24 cellular contexts compared by ENCODE assay signal in genomic region chr14:33580221-33580749, GRCh38.
"Had no signal": no experiment of that assay in that cellular context is flagged by ENCODE, and none has a peak within 500 bp of the region (broad histone marks: within the 10 kb centered on the region; RNA-seq: fewer than 3 reads in every experiment).

No MANE protein-coding gene starts in this region.

- H3K27ac ChIP-seq: left ventricle myocardium inferior, right atrium auricular region, right lobe of liver, stomach, suprapubic skin, thoracic aorta, tibial artery, vagina had no signal

- DNase-seq: head of caudate nucleus; hippocampal formation; kidney glomerular epithelial cell; left cardiac atrium; left ventricle myocardium inferior; mesendoderm; naive thymus-derived CD4-positive, alpha-beta T cell; nucleus accumbens; right lobe of liver; stimulated activated CD4-positive, alpha-beta T cell treated with anti-CD3 and anti-CD28 coated beads, Interleukin-12 subunit alpha, Interleukin-12 subunit beta, amount 100 ng/mL, for 4 hours; stimulated activated CD4-positive, alpha-beta T cell treated with anti-CD3 and anti-CD28 coated beads, Interleukin-15, amount 100 ng/mL, for 24 hours; stimulated activated CD4-positive, alpha-beta T cell treated with anti-CD3 and anti-CD28 coated beads, Interleukin-2, amount 100 ng/mL, for 24 hours; stimulated activated CD4-positive, alpha-beta T cell treated with anti-CD3 and anti-CD28 coated beads, Interleukin-4, amount 100 ng/mL, for 1 hour; stimulated activated naive B cell treated with anti-CD40 and anti-IgM and Interleukin-4, amounts not matched to agents 10 μg/mL and 1 μg/mL and 100 μg/mL, for 72 hours; stimulated activated naive CD8-positive, alpha-beta T cell treated with anti-CD3 and anti-CD28 coated beads, Interleukin-15, Interleukin-2, amounts not matched to agents 100 U/mL and 50 U/mL, for 24 hours; stomach; tibial artery had no signal

- ATAC-seq: left cardiac atrium; naive thymus-derived CD4-positive, alpha-beta T cell; natural killer cell treated with Interleukin-12 subunit alpha and Interleukin-12 subunit beta and Interleukin-15 and Interleukin-18, amount 100 ng/mL, for 72 hours; right lobe of liver; stimulated activated naive B cell treated with anti-CD40 and anti-IgM and Interleukin-4, amounts not matched to agents 10 μg/mL and 1 μg/mL and 100 μg/mL, for 72 hours; stimulated activated naive CD8-positive, alpha-beta T cell treated with anti-CD3 and anti-CD28 coated beads, Interleukin-15, Interleukin-2, amounts not matched to agents 100 U/mL and 50 U/mL, for 24 hours had no signal

- H3K4me3 ChIP-seq: left ventricle myocardium inferior, lung, right atrium auricular region, right lobe of liver, stomach, suprapubic skin, thoracic aorta, tibial artery, vagina had no signal

- H3K27me3 ChIP-seq: right atrium auricular region, right lobe of liver, stomach, suprapubic skin, tibial artery, vagina had no signal

- FAIRE-seq: keratinocyte had no signal

- H3K9me3 ChIP-seq: left ventricle myocardium inferior, right atrium auricular region, right lobe of liver, stomach, suprapubic skin, thoracic aorta, tibial artery, vagina had no signal

- H3K36me3 ChIP-seq: left ventricle myocardium inferior, right atrium auricular region, right lobe of liver, stomach, suprapubic skin, thoracic aorta, tibial artery, vagina had no signal

- H3K4me1 ChIP-seq: left ventricle myocardium inferior, right atrium auricular region, right lobe of liver, tibial artery, vagina had no signal
